22 cellular contexts compared by ENCODE assay signal in the genomic region with DNA sequence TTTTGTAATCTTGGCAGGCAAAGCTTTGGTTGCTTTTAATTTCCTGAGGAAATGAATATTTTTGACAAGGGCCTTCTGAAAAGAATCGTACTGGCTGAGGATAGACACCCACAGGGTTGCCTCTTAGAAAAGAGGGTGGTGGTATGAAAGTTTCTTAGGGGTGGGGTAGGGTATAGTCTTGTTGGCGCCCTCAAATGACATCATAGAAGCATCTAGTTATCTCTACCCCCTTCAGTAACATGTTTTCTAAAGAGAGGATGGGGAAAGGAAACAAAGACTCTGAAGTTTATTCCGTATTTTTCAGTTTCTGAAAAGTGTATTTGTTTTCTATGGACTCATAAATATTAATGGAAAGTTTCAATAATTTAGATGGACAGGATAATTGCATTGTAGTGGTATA. TPM values are rescaled to one million over a fixed set of nuclear protein-coding genes. Genes with fewer than 3 reads are reported as not detected.
DNase-seq lines count a peak whose midpoint lies in the region; ATAC-seq and TF ChIP-seq lines count a peak whose summit lies in the region.
"Had no signal": no experiment of that assay in that cellular context is flagged by ENCODE, and none has a peak within 500 bp of the region (broad histone marks: within the 10 kb centered on the region; RNA-seq: fewer than 3 reads in every experiment).

No MANE protein-coding gene starts in this region.

- H3K4me3 ChIP-seq in colonic mucosa (no peak overlapping the region), thyroid gland (replicated peaks in 1 of 3) (no peak overlapping the region)
- H3K4me3 ChIP-seq: hepatocyte, pancreas, right lobe of liver had no signal

- H3K9me3 Mint-ChIP-seq in activated naive CD4-positive, alpha-beta T cell treated with anti-CD3 and anti-CD28 coated beads for 36 hours, result no peaks in the 10 kb centered on the region
- H3K9me3 Mint-ChIP-seq in T-helper 2 cell treated with Interferon-gamma antibody and Interleukin-4, amounts not matched to agents 5 μg/mL and 100 μg/mL, for 36 hours, result no peaks in the 10 kb centered on the region
- H3K9me3 Mint-ChIP-seq: H9, memory B cell had no signal

- H3K36me3 ChIP-seq in colonic mucosa (no peaks in the 10 kb centered on the region), thyroid gland (no peaks in the 10 kb centered on the region)
- H3K36me3 ChIP-seq: brain microvascular endothelial cell, pancreas, right lobe of liver had no signal

- no peak for TF ChIP-seq POLR2A in thyroid gland (IDR thresholded peaks at IDR 0.05)

- H3K27me3 ChIP-seq in colonic mucosa (no peaks in the 10 kb centered on the region), thyroid gland (no peaks in the 10 kb centered on the region)
- H3K27me3 ChIP-seq: brain microvascular endothelial cell, foreskin keratinocyte, hepatocyte, pancreas, right lobe of liver had no signal

- H3K9ac ChIP-seq in colonic mucosa (ENCODE audit: low read depth in 2 of 2, low read length in 2 of 2), result no peak overlapping the region

- peaks cover 83% of the 10 kb centered on the region for H3K4me1 Mint-ChIP-seq in activated naive CD4-positive, alpha-beta T cell treated with anti-CD3 and anti-CD28 coated beads for 36 hours (ENCODE audit: low read depth)
- H3K4me1 Mint-ChIP-seq in T-helper 2 cell treated with Interferon-gamma antibody and Interleukin-4, amounts not matched to agents 5 μg/mL and 100 μg/mL, for 36 hours (ENCODE audit: low read depth), result peaks cover 75% of the 10 kb centered on the region
- H3K4me1 Mint-ChIP-seq: memory B cell had no signal

- TF ChIP-seq CTCF in colonic mucosa (IDR thresholded peaks at IDR 0.05) (no peak), thyroid gland (IDR thresholded peaks at IDR 0.05) (no peak)

- no peaks in the 10 kb centered on the region for H3K27me3 Mint-ChIP-seq in activated naive CD4-positive, alpha-beta T cell treated with anti-CD3 and anti-CD28 coated beads for 36 hours (ENCODE audit: low read depth)
- no peaks in the 10 kb centered on the region for H3K27me3 Mint-ChIP-seq in T-helper 2 cell treated with Interferon-gamma antibody and Interleukin-4, amounts not matched to agents 5 μg/mL and 100 μg/mL, for 36 hours (ENCODE audit: low read depth)

- H3K9me3 ChIP-seq in colonic mucosa (no peaks in the 10 kb centered on the region), thyroid gland (no peaks in the 10 kb centered on the region)
- H3K9me3 ChIP-seq: pancreas, right lobe of liver had no signal

- no peak for ATAC-seq in GM21390 (IDR thresholded peaks at IDR 0.05; ENCODE audit: unreplicated experiment)
- ATAC-seq: foreskin keratinocyte, pancreas, right lobe of liver had no signal

- H3K36me3 Mint-ChIP-seq in activated naive CD4-positive, alpha-beta T cell treated with anti-CD3 and anti-CD28 coated beads for 36 hours (ENCODE audit: low read depth), result peaks cover 38% of the 10 kb centered on the region
- peaks cover 35% of the 10 kb centered on the region for H3K36me3 Mint-ChIP-seq in T-helper 2 cell treated with Interferon-gamma antibody and Interleukin-4, amounts not matched to agents 5 μg/mL and 100 μg/mL, for 36 hours (ENCODE audit: low read depth)
- H3K36me3 Mint-ChIP-seq: memory B cell had no signal

- H3K4me1 ChIP-seq in colonic mucosa, result no peaks in the 10 kb centered on the region
- peaks cover 3 to 11% of the 10 kb centered on the region in 2 donors for H3K4me1 ChIP-seq in thyroid gland
- H3K4me1 ChIP-seq: pancreas, right lobe of liver had no signal

- WGBS in thyroid gland, 2 donors, result 77 to 82% methylated on average over 3 of the region's 3 CpGs

- peak overlapping the region; percentile 68 for H3K4me3 Mint-ChIP-seq in activated naive CD4-positive, alpha-beta T cell treated with anti-CD3 and anti-CD28 coated beads for 36 hours
- peak overlapping the region; percentile 63 for H3K4me3 Mint-ChIP-seq in T-helper 2 cell treated with Interferon-gamma antibody and Interleukin-4, amounts not matched to agents 5 μg/mL and 100 μg/mL, for 36 hours
- H3K4me3 Mint-ChIP-seq: H9, memory B cell had no signal

- intact Hi-C loops in activated naive CD4-positive, alpha-beta T cell treated with anti-CD3 and anti-CD28 coated beads for 36 hours (cut with micrococcal nuclease), result no loop called here
- intact Hi-C loops in colonic mucosa (cut with DNase I), result no loop called here
- intact Hi-C loops in thyroid gland (cut with DNase I), result no loop called here
- intact Hi-C loops in posterior vena cava (cut with DNase I), result no loop called here

- CTCF ChIA-PET in activated naive CD4-positive, alpha-beta T cell treated with anti-CD3 and anti-CD28 coated beads for 36 hours (lab: Charles Lee), result no interaction called here

- no peak for DNase-seq in activated naive CD4-positive, alpha-beta T cell treated with anti-CD3 and anti-CD28 coated beads for 36 hours
- no peak for DNase-seq in activated naive CD4-positive, alpha-beta T cell (lab: John Stamatoyannopoulos, UW)
- no peak for DNase-seq in T-helper 2 cell treated with Interferon-gamma antibody and Interleukin-4, amounts not matched to agents 5 μg/mL and 100 μg/mL, for 36 hours (ENCODE audit: low spot score)
- DNase-seq in colonic mucosa, result no peak
- DNase-seq in thyroid gland, result no peak
- no peak for DNase-seq in posterior vena cava (ENCODE audit: low spot score)
- no peak for DNase-seq in LoVo (ENCODE audit: low spot score)
- DNase-seq: ACHN, brain microvascular endothelial cell, foreskin keratinocyte, H9, NCI-H1417 treated with DMSO at 0.1 percent for 48 hours, NCI-H2171 treated with DMSO at 0.1 percent for 48 hours, NCI-H774, pancreas, right lobe of liver, SIG-M5 had no signal

- H3K27ac Mint-ChIP-seq in activated naive CD4-positive, alpha-beta T cell treated with anti-CD3 and anti-CD28 coated beads for 36 hours, result peak overlapping the region; percentile 98
- peak overlapping the region; percentile 92 for H3K27ac Mint-ChIP-seq in T-helper 2 cell treated with Interferon-gamma antibody and Interleukin-4, amounts not matched to agents 5 μg/mL and 100 μg/mL, for 36 hours
- H3K27ac Mint-ChIP-seq: memory B cell had no signal

- H3K27ac ChIP-seq in colonic mucosa, result peak overlapping the region; percentile 29
- H3K27ac ChIP-seq in thyroid gland, result peak overlapping the region in 2 of 3 donors; percentile 37 to 66
- H3K27ac ChIP-seq: brain microvascular endothelial cell, C4-2B, foreskin keratinocyte, hepatocyte, pancreas had no signal

RNA-seq across cellular contexts. Expression of a gene that starts 13.7 kb away (rescaled TPM):
- 100 to 1,000 TPM; 149 to 158 TPM for total RNA-seq in activated naive CD4-positive, alpha-beta T cell treated with anti-CD3 and anti-CD28 coated beads for 36 hours
- total RNA-seq in colonic mucosa (10 to 100 TPM; 11.4 to 11.5 TPM), thyroid gland (10 to 100 TPM; 34.0 to 68.7 (median 49.8) TPM), posterior vena cava (10 to 100 TPM; 37.3 to 37.5 TPM)

RNA-seq across cellular contexts. Expression of a gene that starts 53.9 kb away (rescaled TPM):
- total RNA-seq in activated naive CD4-positive, alpha-beta T cell treated with anti-CD3 and anti-CD28 coated beads for 36 hours, result 1 to 10 TPM; 2.8 to 3.0 TPM
- total RNA-seq in colonic mucosa, result 10 to 100 TPM; 68.2 to 77.1 TPM
- 100 to 1,000 TPM in 3 of 4 donors, 10 to 100 TPM in 1; 91.0 to 153 (median 124) TPM for total RNA-seq in thyroid gland
- total RNA-seq in posterior vena cava, result 10 to 100 TPM; 27.3 to 50.2 TPM
- total RNA-seq: M059J had no signal

Comparison
In these comparisons a context has a peak if more than half of its experiments do, and no peak if none do; other contexts are left out.
1. RNA of a gene that starts 53.9 kb away (total RNA-seq): 91.0 to 153 TPM in thyroid gland, 68.2 to 77.1 TPM in colonic mucosa and 27.3 to 50.2 TPM in posterior vena cava; 2.8 to 3.0 TPM in activated naive CD4-positive, alpha-beta T cell treated with anti-CD3 and anti-CD28 coated beads for 36 hours; every median in the first group is over 4 times any median in the second.